ENCODE assay signal across 13 cellular contexts in the genomic region with DNA sequence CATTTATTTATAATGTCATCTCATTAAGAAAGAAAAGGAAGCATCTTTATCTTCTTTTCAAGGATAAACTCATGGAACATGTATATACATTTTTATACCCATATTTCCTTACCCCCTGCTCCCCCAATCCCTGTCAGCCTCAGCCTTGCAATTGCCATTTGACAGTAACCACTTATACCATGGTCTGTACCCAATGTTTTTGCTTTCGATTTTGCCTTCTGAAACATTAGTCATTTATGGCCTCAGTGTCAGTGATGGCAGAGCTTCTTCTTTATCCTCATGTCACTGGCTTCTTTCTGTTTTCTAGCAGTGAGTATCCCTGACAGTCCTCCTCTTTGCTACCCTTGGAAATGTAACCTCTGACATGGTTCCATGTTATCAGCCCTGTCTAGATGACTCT.
DNase-seq lines count a peak whose midpoint lies in the region; ATAC-seq lines count a peak whose summit lies in the region.
"Had no signal": no experiment of that assay in that cellular context is flagged by ENCODE, and none has a peak within 500 bp of the region (broad histone marks: within the 10 kb centered on the region; RNA-seq: fewer than 3 reads in every experiment).

No MANE protein-coding gene starts in this region.

- intact Hi-C loops in activated CD4-positive, alpha-beta T cell treated with anti-CD3 and anti-CD28 coated beads, Interleukin-2, amount 10 ng/mL, durations not matched to agents 24 days and 14 days (cut with micrococcal nuclease), result no loop called here

- no peaks in the 10 kb centered on the region for H3K36me3 Mint-ChIP-seq in activated naive CD4-positive, alpha-beta T cell treated with anti-CD3 and anti-CD28 coated beads, Interleukin-2, amount 50 U/mL, for 72 hours
- H3K36me3 Mint-ChIP-seq in activated CD4-positive, alpha-beta T cell treated with anti-CD3 and anti-CD28 coated beads, Interleukin-2, amount 10 ng/mL, durations not matched to agents 24 days and 14 days (ENCODE audit: low read depth), result no peaks in the 10 kb centered on the region

- H3K4me1 Mint-ChIP-seq in stimulated activated naive CD8-positive, alpha-beta T cell treated with anti-CD3 and anti-CD28 coated beads, Interleukin-15, amount 100 ng/mL, for 72 hours, result peaks cover 17% of the 10 kb centered on the region
- H3K4me1 Mint-ChIP-seq in activated CD4-positive, alpha-beta T cell treated with anti-CD3 and anti-CD28 coated beads, Interleukin-2, amount 10 ng/mL, durations not matched to agents 24 days and 14 days, result peaks cover 8% of the 10 kb centered on the region

- no peak for DNase-seq in activated naive CD4-positive, alpha-beta T cell treated with anti-CD3 and anti-CD28 coated beads, Interleukin-2, amount 50 U/mL, for 72 hours (ENCODE audit: low spot score in 2 of 2)
- no peak for DNase-seq in activated naive CD4-positive, alpha-beta T cell treated with anti-CD3 and anti-CD28 coated beads, Interleukin-2, amount 50 U/mL, for 16 hours
- DNase-seq in OCI-M1 (lab: John Stamatoyannopoulos, UW), result peak; percentile 78
- no peak for DNase-seq in stimulated activated naive CD8-positive, alpha-beta T cell treated with anti-CD3 and anti-CD28 coated beads, Interleukin-15, amount 100 ng/mL, for 72 hours
- no peak for DNase-seq in activated CD4-positive, alpha-beta T cell treated with anti-CD3 and anti-CD28 coated beads, Interleukin-2, amount 10 ng/mL, durations not matched to agents 24 days and 14 days
- no peak for DNase-seq in hippocampal formation (lab: John Stamatoyannopoulos, UW)
- DNase-seq in NCI-H774 (lab: John Stamatoyannopoulos, UW), result no peak
- DNase-seq: activated B cell treated with CpG ODN at 0.5 μM for 24 hours; islet precursor cell; NCI-H146; NCI-H82; stimulated activated CD4-positive, alpha-beta T cell treated with anti-CD3 and anti-CD28 coated beads, Interleukin-1b, Interleukin-23, amount 100 ng/mL, for 48 hours had no signal

- H3K27ac Mint-ChIP-seq in activated naive CD4-positive, alpha-beta T cell treated with anti-CD3 and anti-CD28 coated beads, Interleukin-2, amount 50 U/mL, for 72 hours, result no peak overlapping the region
- H3K27ac Mint-ChIP-seq in stimulated activated naive CD8-positive, alpha-beta T cell treated with anti-CD3 and anti-CD28 coated beads, Interleukin-15, amount 100 ng/mL, for 72 hours, result peak overlapping the region in 1 of 2 donors; percentile 44
- no peak overlapping the region for H3K27ac Mint-ChIP-seq in activated CD4-positive, alpha-beta T cell treated with anti-CD3 and anti-CD28 coated beads, Interleukin-2, amount 10 ng/mL, durations not matched to agents 24 days and 14 days
- H3K27ac Mint-ChIP-seq: activated B cell treated with CpG ODN at 0.5 μM for 24 hours had no signal

- ATAC-seq in activated naive CD4-positive, alpha-beta T cell treated with anti-CD3 and anti-CD28 coated beads, Interleukin-2, amount 50 U/mL, for 72 hours, result peak; percentile 45 to 69
- ATAC-seq in HG02938 (IDR thresholded peaks at IDR 0.05; ENCODE audit: unreplicated experiment), result peak; percentile 43
- peak; percentile 94 for ATAC-seq in stimulated activated naive CD8-positive, alpha-beta T cell treated with anti-CD3 and anti-CD28 coated beads, Interleukin-15, amount 100 ng/mL, for 72 hours

- no peak overlapping the region for H3K4me3 Mint-ChIP-seq in stimulated activated naive CD8-positive, alpha-beta T cell treated with anti-CD3 and anti-CD28 coated beads, Interleukin-15, amount 100 ng/mL, for 72 hours
- no peak overlapping the region for H3K4me3 Mint-ChIP-seq in activated CD4-positive, alpha-beta T cell treated with anti-CD3 and anti-CD28 coated beads, Interleukin-2, amount 10 ng/mL, durations not matched to agents 24 days and 14 days
- H3K4me3 Mint-ChIP-seq: activated B cell treated with CpG ODN at 0.5 μM for 24 hours had no signal

- H3K27me3 Mint-ChIP-seq in stimulated activated naive CD8-positive, alpha-beta T cell treated with anti-CD3 and anti-CD28 coated beads, Interleukin-15, amount 100 ng/mL, for 72 hours, result no peaks in the 10 kb centered on the region
- peaks cover 7% of the 10 kb centered on the region for H3K27me3 Mint-ChIP-seq in activated CD4-positive, alpha-beta T cell treated with anti-CD3 and anti-CD28 coated beads, Interleukin-2, amount 10 ng/mL, durations not matched to agents 24 days and 14 days
- H3K27me3 Mint-ChIP-seq: activated B cell treated with CpG ODN at 0.5 μM for 24 hours had no signal

- H3K9me3 Mint-ChIP-seq in activated naive CD4-positive, alpha-beta T cell treated with anti-CD3 and anti-CD28 coated beads, Interleukin-2, amount 50 U/mL, for 72 hours, result peaks cover 0 to 5% of the 10 kb centered on the region in 2 donors
- H3K9me3 Mint-ChIP-seq in stimulated activated naive CD8-positive, alpha-beta T cell treated with anti-CD3 and anti-CD28 coated beads, Interleukin-15, amount 100 ng/mL, for 72 hours, result peaks cover 9 to 10% of the 10 kb centered on the region in 2 donors
- H3K9me3 Mint-ChIP-seq in activated CD4-positive, alpha-beta T cell treated with anti-CD3 and anti-CD28 coated beads, Interleukin-2, amount 10 ng/mL, durations not matched to agents 24 days and 14 days, result peaks cover 11% of the 10 kb centered on the region
- H3K9me3 Mint-ChIP-seq: activated B cell treated with CpG ODN at 0.5 μM for 24 hours had no signal

Comparison
In these comparisons a context has a peak if more than half of its experiments do, and no peak if none do; other contexts are left out.
1. ATAC-seq: peak in every context shown above with its lines; median percentile 94 in stimulated activated naive CD8-positive, alpha-beta T cell treated with anti-CD3 and anti-CD28 coated beads, Interleukin-15, amount 100 ng/mL, for 72 hours; 57 in activated naive CD4-positive, alpha-beta T cell treated with anti-CD3 and anti-CD28 coated beads, Interleukin-2, amount 50 U/mL, for 72 hours; 43 in HG02938.